21 cellular contexts compared by ENCODE assay signal in genomic region chr14:55720796-55721195, GRCh38.
DNase-seq lines count a peak whose midpoint lies in the region; ATAC-seq and TF ChIP-seq lines count a peak whose summit lies in the region.
"Had no signal": no experiment of that assay in that cellular context is flagged by ENCODE, and none has a peak within 500 bp of the region (broad histone marks: within the 10 kb centered on the region; RNA-seq: fewer than 3 reads in every experiment).

No MANE protein-coding gene starts in this region.

- DNase-seq in RWPE2 (ENCODE audit: low spot score) (no peak), amniotic epithelial cell (ENCODE audit: low read depth) (peak; percentile 19), osteocyte (ENCODE audit: extremely low spot score, unreplicated experiment) (no peak), uterus (no peak), HCEC 1CT (no peak), iPS-NIHi7 (ENCODE audit: extremely low spot score) (no peak), erythroblast (lab: John Stamatoyannopoulos, UW) (no peak)
- DNase-seq: 8988T; C1 segment of cervical spinal cord; CD4-positive, alpha-beta memory T cell; CD4-positive, CD25-positive, alpha-beta regulatory T cell; CD8-positive, alpha-beta memory T cell; COR-L47; DMS 273 treated with DMSO at 0.1 percent for 48 hours; DMS153; DMS53; GDM1 had no signal

- peak overlapping the region; percentile 7 for H3K27ac ChIP-seq in RWPE2 (ENCODE audit: poor library complexity, severe bottlenecking)
- H3K27ac ChIP-seq in uterus: no peak overlapping the region
- H3K27ac ChIP-seq: BLaER1 had no signal

- TF ChIP-seq POLR2A in uterus (IDR thresholded peaks at IDR 0.05) (no peak), erythroblast (IDR thresholded peaks at IDR 0.05; ENCODE audit: low read length) (no peak)

- H3K27ac Mint-ChIP-seq in osteocyte (ENCODE audit: unreplicated experiment): peak overlapping the region; percentile 29
- H3K27ac Mint-ChIP-seq: CD4-positive, alpha-beta memory T cell; CD4-positive, CD25-positive, alpha-beta regulatory T cell; CD8-positive, alpha-beta memory T cell had no signal

- H3K4me1 Mint-ChIP-seq in osteocyte (ENCODE audit: unreplicated experiment): peaks cover 15% of the 10 kb centered on the region
- H3K4me1 Mint-ChIP-seq: CD4-positive, alpha-beta memory T cell; CD4-positive, CD25-positive, alpha-beta regulatory T cell; CD8-positive, alpha-beta memory T cell had no signal

- H3K4me3 ChIP-seq in RWPE2 (ENCODE audit: severe bottlenecking) (no peak overlapping the region), uterus (no peak overlapping the region)
- H3K4me3 ChIP-seq: BLaER1, GM12878 had no signal

- H3K9me3 ChIP-seq in RWPE2 (ENCODE audit: severe bottlenecking): no peaks in the 10 kb centered on the region
- H3K9me3 ChIP-seq in uterus: no peaks in the 10 kb centered on the region
- H3K9me3 ChIP-seq: BE2C had no signal

- no peak overlapping the region for H3K4me3 Mint-ChIP-seq in osteocyte (ENCODE audit: unreplicated experiment)
- H3K4me3 Mint-ChIP-seq: CD14-positive monocyte; CD4-positive, alpha-beta memory T cell; CD4-positive, CD25-positive, alpha-beta regulatory T cell; CD8-positive, alpha-beta memory T cell had no signal

- H3K36me3 ChIP-seq in RWPE2 (ENCODE audit: low read depth): no peaks in the 10 kb centered on the region
- H3K36me3 ChIP-seq in uterus: no peaks in the 10 kb centered on the region
- H3K36me3 ChIP-seq: BE2C, BLaER1 had no signal

- no peak for ATAC-seq in RWPE2 (ENCODE audit: low read depth)
- ATAC-seq: GM12878 had no signal

- no peaks in the 10 kb centered on the region for H3K27me3 Mint-ChIP-seq in osteocyte (ENCODE audit: unreplicated experiment)
- H3K27me3 Mint-ChIP-seq: CD4-positive, alpha-beta memory T cell; CD4-positive, CD25-positive, alpha-beta regulatory T cell had no signal

- intact Hi-C loops in uterus (cut with DNase I; ENCODE audit: low total_unique reads): no loop called here

- H3K9me3 Mint-ChIP-seq in osteocyte (ENCODE audit: unreplicated experiment): no peaks in the 10 kb centered on the region
- H3K9me3 Mint-ChIP-seq: CD8-positive, alpha-beta memory T cell had no signal

- H3K36me3 Mint-ChIP-seq in osteocyte (ENCODE audit: unreplicated experiment): no peaks in the 10 kb centered on the region
- H3K36me3 Mint-ChIP-seq: CD14-positive monocyte; CD4-positive, alpha-beta memory T cell; CD4-positive, CD25-positive, alpha-beta regulatory T cell had no signal

- H3K4me1 ChIP-seq in RWPE2 (ENCODE audit: insufficient read depth, poor library complexity, severe bottlenecking): peaks cover 10% of the 10 kb centered on the region
- no peaks in the 10 kb centered on the region for H3K4me1 ChIP-seq in uterus
- H3K4me1 ChIP-seq: BE2C had no signal

- TF ChIP-seq CTCF in RWPE2 (IDR thresholded peaks at IDR 0.05; ENCODE audit: poor library complexity, severe bottlenecking): no peak
- TF ChIP-seq CTCF in osteocyte (IDR thresholded peaks at IDR 0.05): no peak
- TF ChIP-seq CTCF in uterus (IDR thresholded peaks at IDR 0.05): no peak

- H3K27me3 ChIP-seq in RWPE2 (ENCODE audit: insufficient read depth, poor library complexity, severe bottlenecking) (no peaks in the 10 kb centered on the region), uterus (no peaks in the 10 kb centered on the region)
- H3K27me3 ChIP-seq: BE2C, BLaER1 had no signal
